In genomic region chr16:61929801-61930200, GRCh38 we compare ENCODE assay signal across 8 cellular contexts.
"Had no signal": no experiment of that assay in that cellular context is flagged by ENCODE, and none has a peak within 500 bp of the region (broad histone marks: within the 10 kb centered on the region; RNA-seq: fewer than 3 reads in every experiment).

No MANE protein-coding gene starts in this region.

- H3K9ac ChIP-seq: GM23248 had no signal

- H3K27ac ChIP-seq: GM23248 had no signal

- H3K4me3 ChIP-seq: GM23248, HAP-1, K562 had no signal

- H2AFZ ChIP-seq: GM23248 had no signal

- H3K9me3 ChIP-seq: HAP-1 had no signal

- H3K36me3 ChIP-seq: HAP-1 had no signal

- ATAC-seq: HCT116, K562 had no signal

- DNase-seq: GM23248, GOT3, H7, HFFc6, IMR-90 had no signal
